In genomic region chr1:925532-926421, GRCh38 we compare ENCODE assay signal across 11 cellular contexts. TPM values are rescaled to one million over a fixed set of nuclear protein-coding genes. Genes with fewer than 3 reads are reported as not detected.
A peak's percentile ranks its signal among the peaks of the same experiment; 100 is the strongest.
DNase-seq lines count a peak whose midpoint lies in the region; ATAC-seq and TF ChIP-seq lines count a peak whose summit lies in the region.
"Had no signal": no experiment of that assay in that cellular context is flagged by ENCODE, and none has a peak within 500 bp of the region (broad histone marks: within the 10 kb centered on the region; RNA-seq: fewer than 3 reads in every experiment).

No MANE protein-coding gene starts in this region.

- H3K4me2 ChIP-seq in mammary epithelial cell (ENCODE audit: insufficient read depth, low read depth, low read length) (no peak overlapping the region), SK-N-SH (peak overlapping the region; percentile 59)

- DNase-seq in T47D (ENCODE audit: low read depth in 1 of 2, low spot score in 1 of 2) (peak; percentile 75 to 77), mammary epithelial cell (no peak), SK-N-SH (peak; percentile 82), tibial nerve (ENCODE audit: low spot score in 2 of 2) (no peak), body of pancreas (no peak)
- DNase-seq: activated effector memory CD4-positive, alpha-beta T cell treated with anti-CD3 and anti-CD28 coated beads, Interleukin-2, amount 50 U/mL, for 16 hours had no signal

- H3K36me3 ChIP-seq in mammary epithelial cell (ENCODE audit: insufficient read depth, low read length) = no peaks in the 10 kb centered on the region
- no peaks in the 10 kb centered on the region for H3K36me3 ChIP-seq in SK-N-SH (replicated peaks in 1 of 2; ENCODE audit: control insufficient read depth in 1 of 2, insufficient read depth in 2 of 2, low read length in 1 of 2)
- H3K36me3 ChIP-seq in iPS-15b (ENCODE audit: control insufficient read depth, insufficient read depth, low read length) = peaks cover 3% of the 10 kb centered on the region
- H3K36me3 ChIP-seq in tibial nerve = no peaks in the 10 kb centered on the region
- H3K36me3 ChIP-seq in body of pancreas (replicated peaks in 1 of 2; ENCODE audit: insufficient read depth in 1 of 2, low read depth in 2 of 2) = no peaks in the 10 kb centered on the region

- CTCF ChIA-PET in mammary epithelial cell (lab: Charles Lee; ENCODE audit: low non-redundant PET) = no interaction called here
- CTCF ChIA-PET in SK-N-SH (lab: Yijun Ruan, JAX) = interaction anchor here (0.8 to 2.2 kb wide), 6 partner anchors 9 to 26 kb away, joined by 3 to 17 read pairs (median 4); no protein-coding TSS in a partner anchor

- no peak for TF ChIP-seq EP300 in SK-N-SH (IDR thresholded peaks at IDR 0.05; ENCODE audit: borderline replicate concordance in 1 of 2, low read depth in 1 of 2, low read length in 1 of 2)
- no peak for TF ChIP-seq EP300 in tibial nerve (IDR thresholded peaks at IDR 0.05)

- POLR2A ChIA-PET in SK-N-SH (lab: Yijun Ruan, JAX) = interaction anchor here (1.2 kb wide), 1 partner anchor 17 kb away, joined by 4 read pairs; no protein-coding TSS in a partner anchor

- TF ChIP-seq CTCF in mammary epithelial cell (conservative IDR thresholded peaks at IDR 0.05 in 1 of 2, IDR thresholded peaks at IDR 0.05 in 1 of 2; ENCODE audit: extremely low read depth in 1 of 2, insufficient read depth in 1 of 2, low read depth in 1 of 2, low read length in 2 of 2) (no peak), SK-N-SH (IDR thresholded peaks at IDR 0.05) (no peak), tibial nerve (IDR thresholded peaks at IDR 0.05) (no peak), body of pancreas (IDR thresholded peaks at IDR 0.05) (no peak)

- TF ChIP-seq RAD21 in SK-N-SH (IDR thresholded peaks at IDR 0.05; ENCODE audit: low read length) = no peak

- H3K9me3 ChIP-seq in mammary epithelial cell (replicated peaks; ENCODE audit: insufficient read depth, low read length) (no peaks in the 10 kb centered on the region), SK-N-SH (no peaks in the 10 kb centered on the region), iPS-15b (ENCODE audit: control insufficient read depth, insufficient read depth, low read length) (no peaks in the 10 kb centered on the region), tibial nerve (no peaks in the 10 kb centered on the region), body of pancreas (no peaks in the 10 kb centered on the region)

- no TSS peak for BruUV-seq in mammary epithelial cell (replicated peaks; lab: Mats Ljungman, UMichigan)

- dilution Hi-C loops in mammary epithelial cell (cut with HindIII; ENCODE audit: low sequenced_read_pairs) = no loop called here

- TF ChIP-seq POLR2A in tibial nerve (IDR thresholded peaks at IDR 0.05) = no peak
- no peak for TF ChIP-seq POLR2A in body of pancreas (IDR thresholded peaks at IDR 0.05)

- H3K9ac ChIP-seq in mammary epithelial cell (ENCODE audit: insufficient read depth, low read length) (no peak overlapping the region), SK-N-SH (no peak overlapping the region), iPS-15b (ENCODE audit: low read depth, low read length) (peak overlapping the region; percentile 5)

- in situ Hi-C loops in T47D (cut with HindIII; ENCODE audit: low pct_unique_long_range_greater_than_20kb, low sequenced_read_pairs) = no loop called here
- in situ Hi-C loops in mammary epithelial cell (cut with MboI; ENCODE audit: low sequenced_read_pairs in 2 of 2) = no loop called here

- H3K4me3 ChIP-seq in mammary epithelial cell (replicated peaks in 1 of 3; ENCODE audit: insufficient read depth in 1 of 3, low read depth in 2 of 3, low read length in 3 of 3) (no peak overlapping the region), SK-N-SH (ENCODE audit: low read depth in 2 of 2, low read length in 1 of 2) (peak overlapping the region in 1 of 2 experiments; percentile 49; a peak in 3 of 4 replicates), iPS-15b (ENCODE audit: low read depth, low read length) (peak overlapping the region; percentile 45), tibial nerve (peak overlapping the region in 3 of 4 donors; percentile 21 to 55 (median 44)), body of pancreas (no peak overlapping the region)

- peaks cover 27% of the 10 kb centered on the region for H3K4me1 ChIP-seq in mammary epithelial cell (ENCODE audit: insufficient read depth, low read length)
- H3K4me1 ChIP-seq in SK-N-SH (ENCODE audit: control insufficient read depth in 1 of 2, insufficient read depth in 2 of 2, low read depth in 1 of 2, low read length in 1 of 2) = peaks cover 5 to 31% of the 10 kb centered on the region in 2 experiments; a peak in 2 of 4 replicates
- H3K4me1 ChIP-seq in iPS-15b (ENCODE audit: control insufficient read depth, insufficient read depth, low read length) = peaks cover 4% of the 10 kb centered on the region
- H3K4me1 ChIP-seq in tibial nerve = peaks cover 0 to 46% (median 17%) of the 10 kb centered on the region in 4 donors
- H3K4me1 ChIP-seq in body of pancreas = peaks cover 38% of the 10 kb centered on the region

- H4K20me1 ChIP-seq in mammary epithelial cell (ENCODE audit: insufficient read depth, low read length) = no peaks in the 10 kb centered on the region
- 0 out of 2 replicates have a peak, but pooled peaks cover 7% of the 10 kb centered on the region for H4K20me1 ChIP-seq in SK-N-SH (ENCODE audit: insufficient read depth)

- no peaks in the 10 kb centered on the region for H3K9me2 ChIP-seq in SK-N-SH

- H3K79me2 ChIP-seq in mammary epithelial cell (ENCODE audit: insufficient read depth, low read length) (no peaks in the 10 kb centered on the region), SK-N-SH (ENCODE audit: insufficient read depth) (peaks cover 5% of the 10 kb centered on the region; the same call in 1 of the 2 replicates)

- intact Hi-C loops in mammary epithelial cell (cut with micrococcal nuclease) (no loop called here), body of pancreas (cut with DNase I) (no loop called here)

- H3K27ac ChIP-seq in mammary epithelial cell (ENCODE audit: insufficient read depth, low read depth, low read length) (no peak overlapping the region), SK-N-SH (ENCODE audit: low read depth in 2 of 2, low read length in 1 of 2) (no peak overlapping the region), tibial nerve (peak overlapping the region in 1 of 4 donors; percentile 79), body of pancreas (no peak overlapping the region)

- 11% methylated on average over 20 of the region's 70 CpGs for WGBS in mammary epithelial cell (ENCODE audit: low coverage, missing lambda C conversion rate)
- 32% methylated on average over 18 of the region's 70 CpGs for WGBS in SK-N-SH (ENCODE audit: low lambda C conversion rate)
- 9 to 10% methylated on average over 26 to 53 of the region's 70 CpGs for WGBS in tibial nerve, 2 donors
- 3 to 5% methylated on average over 17 to 70 of the region's 70 CpGs for WGBS in body of pancreas, 2 donors

- H3F3A ChIP-seq in SK-N-SH (replicated peaks; ENCODE audit: insufficient read depth) = peaks cover 4% of the 10 kb centered on the region

- H3K27me3 ChIP-seq in mammary epithelial cell (ENCODE audit: insufficient read depth, low read length) (peaks cover 63% of the 10 kb centered on the region), SK-N-SH (ENCODE audit: insufficient read depth) (no peaks in the 10 kb centered on the region), iPS-15b (ENCODE audit: control insufficient read depth, insufficient read depth, low read length) (peaks cover 81% of the 10 kb centered on the region), tibial nerve (peaks cover 0 to 54% of the 10 kb centered on the region in 2 donors), body of pancreas (peaks cover 0 to 20% of the 10 kb centered on the region in 2 donors)

- ATAC-seq in body of pancreas (no peak), HG03354 (IDR thresholded peaks at IDR 0.05; ENCODE audit: poor library complexity, severe bottlenecking, unreplicated experiment) (no peak), GM19035 (IDR thresholded peaks at IDR 0.05; ENCODE audit: unreplicated experiment) (no peak)

- H2AFZ ChIP-seq in mammary epithelial cell (ENCODE audit: low read depth, low read length) (no peak overlapping the region), SK-N-SH (ENCODE audit: low read depth) (no peak overlapping the region)

RNA-seq across cellular contexts. Expression of gene SAMD11, which starts 2.1 kb away (rescaled TPM):
- not detected for total RNA-seq in mammary epithelial cell
- not detected for polyA plus RNA-seq in mammary epithelial cell
- not detected for polyA minus RNA-seq in mammary epithelial cell
- polyA plus RNA-seq in SK-N-SH (2012; rRNA removed) = 2.1 and 3.7 TPM in 2 replicates
- polyA plus RNA-seq in SK-N-SH (2012; cell fraction: cytosol; rRNA removed) = 1.8 and 2.7 TPM in 2 replicates
- polyA plus RNA-seq in SK-N-SH (2012; cell fraction: nucleus; rRNA removed) = 16.3 and 25.0 TPM in 2 replicates
- 10 to 100 TPM in 2 of 4 donors, 1 to 10 TPM in 2; 2.6 to 15.9 (median 11.5) TPM for total RNA-seq in tibial nerve
- total RNA-seq in body of pancreas = 1 to 10 TPM; 2.1 to 2.3 TPM
- total RNA-seq: mononuclear cell had no signal

RNA-seq across cellular contexts. Expression of gene NOC2L, which starts 33.3 kb away (rescaled TPM):
- total RNA-seq in mammary epithelial cell (100 to 1,000 TPM in 1 of 2 donors, 10 to 100 TPM in 1; 62.0 to 124 TPM), tibial nerve (10 to 100 TPM; 28.2 to 54.0 (median 46.4) TPM), body of pancreas (10 to 100 TPM; 30.6 to 32.3 TPM)
- polyA plus RNA-seq in mammary epithelial cell (84.6 TPM), SK-N-SH (2012; rRNA removed) (114 and 124 TPM in 2 replicates)
- polyA minus RNA-seq in mammary epithelial cell = 96.0 TPM
- 77.5 and 83.1 TPM in 2 replicates for polyA plus RNA-seq in SK-N-SH (2012; cell fraction: cytosol; rRNA removed)
- 214 and 215 TPM in 2 replicates for polyA plus RNA-seq in SK-N-SH (2012; cell fraction: nucleus; rRNA removed)

RNA-seq across cellular contexts. Expression of gene KLHL17, which starts 34.6 kb away (rescaled TPM):
- total RNA-seq in mammary epithelial cell (10 to 100 TPM in 1 of 2 donors, 1 to 10 TPM in 1; 4.3 to 18.9 TPM), tibial nerve (10 to 100 TPM in 3 of 4 donors, 1 to 10 TPM in 1; 4.2 to 19.2 (median 11.9) TPM), body of pancreas (10 to 100 TPM in 1 of 2 donors, 1 to 10 TPM in 1; 6.0 to 29.0 TPM)
- polyA plus RNA-seq in mammary epithelial cell (12.4 TPM), SK-N-SH (2012; rRNA removed) (27.3 and 28.1 TPM in 2 replicates)
- 1.4 TPM for polyA minus RNA-seq in mammary epithelial cell
- 3.6 and 5.7 TPM in 2 replicates for polyA plus RNA-seq in SK-N-SH (2012; cell fraction: cytosol; rRNA removed)
- polyA plus RNA-seq in SK-N-SH (2012; cell fraction: nucleus; rRNA removed) = 220 and 295 TPM in 2 replicates

RNA-seq across cellular contexts. Expression of gene PLEKHN1, which starts 40.5 kb away (rescaled TPM):
- total RNA-seq in mammary epithelial cell = 10 to 100 TPM in 1 of 2 donors, 1 to 10 TPM in 1; 4.8 to 28.6 TPM
- 4.6 TPM for polyA plus RNA-seq in mammary epithelial cell
- polyA minus RNA-seq in mammary epithelial cell = 9.7 TPM
- polyA plus RNA-seq in SK-N-SH (2012; rRNA removed) = not detected in 2 replicates
- polyA plus RNA-seq in SK-N-SH (2012; cell fraction: cytosol; rRNA removed) = not detected in 2 replicates
- 0.13 and 0.25 TPM in 2 replicates for polyA plus RNA-seq in SK-N-SH (2012; cell fraction: nucleus; rRNA removed)
- total RNA-seq in tibial nerve = 1 to 10 TPM in 1 of 4 donors, under 1 TPM in 1, not detected in 2; 0.21 to 2.4 TPM
- not detected for total RNA-seq in body of pancreas
- total RNA-seq: temporal lobe had no signal

RNA-seq across cellular contexts. Expression of gene PERM1, which starts 56.1 kb away (rescaled TPM):
- total RNA-seq in mammary epithelial cell (not detected), tibial nerve (under 1 TPM in 2 of 4 donors, not detected in 2; 0.22 to 0.78 TPM), body of pancreas (not detected)
- polyA plus RNA-seq in mammary epithelial cell (not detected), SK-N-SH (2012; rRNA removed) (0.18 and 0.25 TPM in 2 replicates)
- polyA minus RNA-seq in mammary epithelial cell = not detected
- polyA plus RNA-seq in SK-N-SH (2012; cell fraction: cytosol; rRNA removed) = 0.13 and 0.18 TPM in 2 replicates
- 0.73 and 1.4 TPM in 2 replicates for polyA plus RNA-seq in SK-N-SH (2012; cell fraction: nucleus; rRNA removed)

Comparison
In these comparisons a context has a peak if more than half of its experiments do, and no peak if none do; other contexts are left out.
1. DNase-seq: peak in T47D (2 of 2) and SK-N-SH (single experiment); none in mammary epithelial cell (single experiment), tibial nerve (0 of 2) and body of pancreas (0 of 4).
2. H3K4me3 ChIP-seq: peak in iPS-15b (single experiment) and tibial nerve (3 of 4); none in mammary epithelial cell (0 of 3) and body of pancreas (0 of 2).